ENCODE assay signal across 8 cellular contexts in the genomic region with DNA sequence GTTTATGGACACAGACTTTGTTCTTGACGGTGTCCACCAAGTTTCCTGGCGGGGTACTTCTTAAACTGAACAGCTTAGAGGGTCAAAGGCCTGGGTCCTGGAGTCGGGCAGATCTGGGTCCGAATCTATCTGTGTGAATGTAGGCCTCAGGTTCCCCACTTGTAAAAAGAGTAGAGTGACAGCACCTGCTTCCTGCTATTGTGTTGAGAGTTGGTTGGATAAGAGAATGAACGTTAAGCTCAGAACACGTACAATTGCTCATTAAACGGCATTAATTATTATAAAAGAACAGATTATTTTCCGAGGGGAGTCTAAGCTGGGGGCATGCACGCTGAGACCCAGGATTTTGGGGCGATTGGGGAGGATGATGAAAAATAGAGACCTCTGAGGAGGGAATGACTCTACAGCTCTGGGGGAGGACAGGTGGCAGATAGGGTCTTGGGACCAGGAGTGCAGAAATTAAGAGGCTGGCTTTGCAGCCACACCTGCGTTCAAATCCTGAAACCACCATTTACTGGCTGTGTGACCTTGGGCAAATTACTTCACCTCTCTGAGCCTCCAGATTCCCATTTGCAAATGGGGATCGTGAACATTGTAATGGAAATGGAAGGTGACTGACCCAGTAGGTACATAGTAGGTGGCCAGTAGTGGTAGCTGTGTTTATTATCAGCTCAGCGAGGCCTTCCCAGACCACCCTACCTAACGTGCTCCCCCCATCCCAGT. TPM values are rescaled to one million over a fixed set of nuclear protein-coding genes. Genes with fewer than 3 reads are reported as not detected.
DNase-seq lines count a peak whose midpoint lies in the region; ATAC-seq and TF ChIP-seq lines count a peak whose summit lies in the region.

No MANE protein-coding gene starts in this region.

- H3K27ac ChIP-seq in upper lobe of right lung: peak overlapping the region; percentile 77

- H3K4me3 ChIP-seq in astrocyte of the spinal cord (ENCODE audit: low read depth, low read length) (peak overlapping the region; percentile 84), upper lobe of right lung (peak overlapping the region; percentile 83)

- intact Hi-C loops in upper lobe of right lung (cut with DNase I): no loop called here

- DNase-seq in activated naive CD4-positive, alpha-beta T cell treated with anti-CD3 and anti-CD28 coated beads, Interleukin-2, amount 10 ng/mL, durations not matched to agents 7 days and 5 days: no peak
- no peak for DNase-seq in activated naive CD4-positive, alpha-beta T cell (lab: John Stamatoyannopoulos, UW)
- DNase-seq in astrocyte of the spinal cord (ENCODE audit: low read depth, low spot score) (no peak), lung microvascular endothelial cell (ENCODE audit: low read depth in 2 of 2) (peak; percentile 36 to 51), upper lobe of right lung (no peak), AG20443 (ENCODE audit: low spot score) (no peak), SHP77 (lab: John Stamatoyannopoulos, UW) (no peak)

- no peaks in the 10 kb centered on the region for H3K9me3 Mint-ChIP-seq in activated naive CD4-positive, alpha-beta T cell treated with anti-CD3 and anti-CD28 coated beads, Interleukin-2, amount 10 ng/mL, durations not matched to agents 7 days and 5 days

- H3K4me1 Mint-ChIP-seq in activated naive CD4-positive, alpha-beta T cell treated with anti-CD3 and anti-CD28 coated beads, Interleukin-2, amount 10 ng/mL, durations not matched to agents 7 days and 5 days: peaks cover 75% of the 10 kb centered on the region

- H3K27me3 Mint-ChIP-seq in activated naive CD4-positive, alpha-beta T cell treated with anti-CD3 and anti-CD28 coated beads, Interleukin-2, amount 10 ng/mL, durations not matched to agents 7 days and 5 days: peaks cover 3% of the 10 kb centered on the region

- TF ChIP-seq CTCF in astrocyte of the spinal cord (IDR thresholded peaks at IDR 0.05; ENCODE audit: low read depth, low read length) (no peak), upper lobe of right lung (IDR thresholded peaks at IDR 0.05) (no peak)

- peaks cover 46% of the 10 kb centered on the region for H3K4me1 ChIP-seq in upper lobe of right lung

- H3K4me3 Mint-ChIP-seq in activated naive CD4-positive, alpha-beta T cell treated with anti-CD3 and anti-CD28 coated beads, Interleukin-2, amount 10 ng/mL, durations not matched to agents 7 days and 5 days: peak overlapping the region; percentile 78

- H3K27me3 ChIP-seq in upper lobe of right lung: no peaks in the 10 kb centered on the region

- no peaks in the 10 kb centered on the region for H3K36me3 ChIP-seq in upper lobe of right lung

- H3K36me3 Mint-ChIP-seq in activated naive CD4-positive, alpha-beta T cell treated with anti-CD3 and anti-CD28 coated beads, Interleukin-2, amount 10 ng/mL, durations not matched to agents 7 days and 5 days: peaks cover 7% of the 10 kb centered on the region

- ATAC-seq in upper lobe of right lung: no peak
- ATAC-seq in HG02571 (IDR thresholded peaks at IDR 0.05; ENCODE audit: unreplicated experiment): no peak

- CTCF ChIA-PET in activated naive CD4-positive, alpha-beta T cell treated with anti-CD3 and anti-CD28 coated beads, Interleukin-2, amount 10 ng/mL, durations not matched to agents 7 days and 5 days (lab: Charles Lee): interaction anchor here (1.2 to 1.4 kb wide), 5 partner anchors 10 to 35 kb away, joined by 3 to 5 read pairs (median 4); no protein-coding TSS in a partner anchor

- H3K27ac Mint-ChIP-seq in activated naive CD4-positive, alpha-beta T cell treated with anti-CD3 and anti-CD28 coated beads, Interleukin-2, amount 10 ng/mL, durations not matched to agents 7 days and 5 days: peak overlapping the region; percentile 81

- in situ Hi-C loops in astrocyte of the spinal cord (cut with HindIII; ENCODE audit: low sequenced_read_pairs): no loop called here

- H3K9me3 ChIP-seq in upper lobe of right lung: no peaks in the 10 kb centered on the region

RNA-seq across cellular contexts. Expression of a gene that starts 0.9 kb away (rescaled TPM):
- total RNA-seq in lung microvascular endothelial cell (10.5 and 23.4 TPM in 2 replicates), upper lobe of right lung (36.9 TPM)

RNA-seq across cellular contexts. Expression of a gene that starts 3.0 kb away (rescaled TPM):
- 31.4 and 62.3 TPM in 2 replicates for total RNA-seq in lung microvascular endothelial cell
- total RNA-seq in upper lobe of right lung: 36.3 TPM

Comparison
In these comparisons a context has a peak if more than half of its experiments do, and no peak if none do; other contexts are left out.
1. DNase-seq: peak in lung microvascular endothelial cell (2 of 2); none in activated naive CD4-positive, alpha-beta T cell treated with anti-CD3 and anti-CD28 coated beads, Interleukin-2, amount 10 ng/mL, durations not matched to agents 7 days and 5 days (single experiment), activated naive CD4-positive, alpha-beta T cell (0 of 4), astrocyte of the spinal cord (single experiment), upper lobe of right lung (single experiment), AG20443 (single experiment) and SHP77 (0 of 2).